ENCODE assay signal across 11 cellular contexts in genomic region chr2:46574457-46575354, GRCh38. TPM values are rescaled to one million over a fixed set of nuclear protein-coding genes. Genes with fewer than 3 reads are reported as not detected.
DNase-seq lines count a peak whose midpoint lies in the region; ATAC-seq and TF ChIP-seq lines count a peak whose summit lies in the region.
"Had no signal": no experiment of that assay in that cellular context is flagged by ENCODE, and none has a peak within 500 bp of the region (broad histone marks: within the 10 kb centered on the region; RNA-seq: fewer than 3 reads in every experiment).

No MANE protein-coding gene starts in this region.

- H3K27ac Mint-ChIP-seq in mesothelial cell of epicardium = peak overlapping the region; percentile 54

- H3K4me3 ChIP-seq in brain microvascular endothelial cell (ENCODE audit: low read depth, low read length) = no peak overlapping the region

- H3K4me3 Mint-ChIP-seq in mesothelial cell of epicardium = no peak overlapping the region
- H3K4me3 Mint-ChIP-seq: CD8-positive, alpha-beta memory T cell had no signal

- ATAC-seq in GM18511 (IDR thresholded peaks at IDR 0.05; ENCODE audit: unreplicated experiment) (peak; percentile 79), GM21528 (IDR thresholded peaks at IDR 0.05; ENCODE audit: low FRiP score, unreplicated experiment) (peak; percentile 65), HG03442 (IDR thresholded peaks at IDR 0.05; ENCODE audit: unreplicated experiment) (peak; percentile 71)

- no peak overlapping the region for H3K27ac ChIP-seq in brain microvascular endothelial cell

- H3K4me1 Mint-ChIP-seq in mesothelial cell of epicardium = peaks cover 7% of the 10 kb centered on the region

- no peaks in the 10 kb centered on the region for H3K27me3 ChIP-seq in brain microvascular endothelial cell (replicated peaks)

- DNase-seq in mesothelial cell of epicardium (ENCODE audit: low spot score in 2 of 2, unreplicated experiment in 2 of 2) = no peak
- no peak for DNase-seq in brain microvascular endothelial cell
- DNase-seq in KBM-7 = no peak
- no peak for DNase-seq in NCI-H226
- no peak for DNase-seq in activated CD4-positive, alpha-beta T cell treated with anti-CD3 and anti-CD28 coated beads for 1 hour
- DNase-seq: activated CD4-positive, alpha-beta T cell treated with anti-CD3 and anti-CD28 coated beads for 4 hours; CD8-positive, alpha-beta memory T cell; stimulated activated CD4-positive, alpha-beta T cell treated with anti-CD3 and anti-CD28 coated beads, Interleukin-1b, Interleukin-23, amount 100 ng/mL, for 48 hours had no signal

- TF ChIP-seq CTCF in mesothelial cell of epicardium (IDR thresholded peaks at IDR 0.05; ENCODE audit: unreplicated experiment) (no peak), brain microvascular endothelial cell (IDR thresholded peaks at IDR 0.05; ENCODE audit: low read depth, low read length, missing control alignments) (no peak)

- no peaks in the 10 kb centered on the region for H3K9me3 Mint-ChIP-seq in mesothelial cell of epicardium
- H3K9me3 Mint-ChIP-seq: CD8-positive, alpha-beta memory T cell had no signal

- H3K36me3 ChIP-seq in brain microvascular endothelial cell (replicated peaks) = peaks cover 14% of the 10 kb centered on the region

- no peaks in the 10 kb centered on the region for H3K27me3 Mint-ChIP-seq in mesothelial cell of epicardium (ENCODE audit: low read depth)
- H3K27me3 Mint-ChIP-seq: CD8-positive, alpha-beta memory T cell had no signal

- H3K36me3 Mint-ChIP-seq in mesothelial cell of epicardium = peaks cover 23% of the 10 kb centered on the region

- in situ Hi-C loops in brain microvascular endothelial cell (cut with HindIII; ENCODE audit: low pct_ligation_motif_present, low sequenced_read_pairs) (no loop called here), KBM-7 (cut with MboI; ENCODE audit: low pct_unique_long_range_greater_than_20kb, low sequenced_read_pairs) (no loop called here)

RNA-seq across cellular contexts. Expression of gene ATP6V1E2, which starts 32.3 kb away (rescaled TPM):
- 7.7 to 8.6 TPM (median 7.7 TPM) in 3 replicates for total RNA-seq in mesothelial cell of epicardium

RNA-seq across cellular contexts. Expression of gene RHOQ, which starts 32.4 kb away (rescaled TPM):
- 55.9 to 57.2 TPM (median 56.6 TPM) in 3 replicates for total RNA-seq in mesothelial cell of epicardium

RNA-seq across cellular contexts. Expression of gene PIGF, which starts 42.1 kb away (rescaled TPM):
- total RNA-seq in mesothelial cell of epicardium = 33.5 to 36.2 TPM (median 34.5 TPM) in 3 replicates

RNA-seq across cellular contexts. Expression of gene CRIPT, which starts 42.3 kb away (rescaled TPM):
- 21.1 to 22.5 TPM (median 21.3 TPM) in 3 replicates for total RNA-seq in mesothelial cell of epicardium
